In genomic region chr3:24096695-24097290, GRCh38 we compare ENCODE assay signal across 23 cellular contexts.
DNase-seq lines count a peak whose midpoint lies in the region; ATAC-seq and TF ChIP-seq lines count a peak whose summit lies in the region.
"Had no signal": no experiment of that assay in that cellular context is flagged by ENCODE, and none has a peak within 500 bp of the region (broad histone marks: within the 10 kb centered on the region; RNA-seq: fewer than 3 reads in every experiment).

No MANE protein-coding gene starts in this region.

- DNase-seq in activated naive CD4-positive, alpha-beta T cell treated with anti-CD3 and anti-CD28 coated beads, Interleukin-2, amount 10 ng/mL, durations not matched to agents 7 days and 5 days, result no peak
- no peak for DNase-seq in activated naive CD4-positive, alpha-beta T cell (lab: John Stamatoyannopoulos, UW)
- peak; percentile 28 for DNase-seq in NCI-H82 treated with DMSO at 0.1 percent for 48 hours (lab: John Stamatoyannopoulos, UW; ENCODE audit: unreplicated experiment)
- DNase-seq in fibroblast of lung (ENCODE audit: low read depth in 2 of 2), result no peak
- peak; percentile 17 for DNase-seq in stromal cell of bone marrow (ENCODE audit: low read depth)
- no peak for DNase-seq in SK-N-SH
- DNase-seq in T-helper 9 cell, result no peak
- DNase-seq: AML-193, DMS79, GOT3, Kasumi-1, MM.1S, NCI-H1092, NCI-H2081, NCI-H2171 treated with DMSO at 0.1 percent for 48 hours, NCI-H446, NCI-H748 treated with DMSO at 0.1 percent for 48 hours, OCI-M1, SHP77 had no signal

- H3K9me3 ChIP-seq in fibroblast of lung (ENCODE audit: control insufficient read depth, insufficient read depth, low read depth, low read length), result no peaks in the 10 kb centered on the region
- no peaks in the 10 kb centered on the region for H3K9me3 ChIP-seq in SK-N-SH

- H3K27me3 ChIP-seq in fibroblast of lung (ENCODE audit: control insufficient read depth, insufficient read depth, low read length) (no peaks in the 10 kb centered on the region), SK-N-SH (ENCODE audit: insufficient read depth) (no peaks in the 10 kb centered on the region)

- no peak overlapping the region for H3K4me3 Mint-ChIP-seq in activated naive CD4-positive, alpha-beta T cell treated with anti-CD3 and anti-CD28 coated beads, Interleukin-2, amount 10 ng/mL, durations not matched to agents 7 days and 5 days

- no peak for TF ChIP-seq RAD21 in SK-N-SH (IDR thresholded peaks at IDR 0.05; ENCODE audit: low read length)

- H3K4me1 ChIP-seq in fibroblast of lung (ENCODE audit: control insufficient read depth, extremely low read depth, insufficient read depth, low read length) (peaks cover 3% of the 10 kb centered on the region), SK-N-SH (ENCODE audit: control insufficient read depth in 1 of 2, insufficient read depth in 2 of 2, low read depth in 1 of 2, low read length in 1 of 2) (no peaks in the 10 kb centered on the region)

- H3K4me2 ChIP-seq in fibroblast of lung (ENCODE audit: extremely low read depth, insufficient read depth, low read length) (no peak overlapping the region), SK-N-SH (no peak overlapping the region)

- no peaks in the 10 kb centered on the region for H3K4me1 Mint-ChIP-seq in activated naive CD4-positive, alpha-beta T cell treated with anti-CD3 and anti-CD28 coated beads, Interleukin-2, amount 10 ng/mL, durations not matched to agents 7 days and 5 days

- CTCF ChIA-PET in activated naive CD4-positive, alpha-beta T cell treated with anti-CD3 and anti-CD28 coated beads, Interleukin-2, amount 10 ng/mL, durations not matched to agents 7 days and 5 days (lab: Charles Lee), result no interaction called here
- CTCF ChIA-PET in SK-N-SH (lab: Yijun Ruan, JAX), result no interaction called here

- H4K20me1 ChIP-seq in fibroblast of lung (ENCODE audit: control insufficient read depth, extremely low read depth, insufficient read depth, low read length), result no peaks in the 10 kb centered on the region
- no peaks in the 10 kb centered on the region for H4K20me1 ChIP-seq in SK-N-SH (ENCODE audit: insufficient read depth)

- TF ChIP-seq EP300 in SK-N-SH (IDR thresholded peaks at IDR 0.05; ENCODE audit: borderline replicate concordance in 1 of 2, low read depth in 1 of 2, low read length in 1 of 2), result no peak

- H3K27ac ChIP-seq in fibroblast of lung (ENCODE audit: insufficient read depth, low read length), result no peak overlapping the region
- H3K27ac ChIP-seq in SK-N-SH (ENCODE audit: low read depth in 2 of 2, low read length in 1 of 2), result no peak overlapping the region
- H3K27ac ChIP-seq: 22Rv1, C4-2B had no signal

- no peak for ATAC-seq in HG02981 (IDR thresholded peaks at IDR 0.05; ENCODE audit: unreplicated experiment)
- ATAC-seq: HCT116 had no signal

- POLR2A ChIA-PET in SK-N-SH (lab: Yijun Ruan, JAX), result no interaction called here

- H3F3A ChIP-seq in SK-N-SH (replicated peaks; ENCODE audit: insufficient read depth), result no peaks in the 10 kb centered on the region

- no peaks in the 10 kb centered on the region for H3K36me3 Mint-ChIP-seq in activated naive CD4-positive, alpha-beta T cell treated with anti-CD3 and anti-CD28 coated beads, Interleukin-2, amount 10 ng/mL, durations not matched to agents 7 days and 5 days

- no peaks in the 10 kb centered on the region for H3K9me2 ChIP-seq in SK-N-SH

- H3K9me3 Mint-ChIP-seq in activated naive CD4-positive, alpha-beta T cell treated with anti-CD3 and anti-CD28 coated beads, Interleukin-2, amount 10 ng/mL, durations not matched to agents 7 days and 5 days, result peaks cover 2% of the 10 kb centered on the region

- H3K4me3 ChIP-seq in fibroblast of lung (replicated peaks in 1 of 4; ENCODE audit: control extremely low read depth in 1 of 4, insufficient read depth in 1 of 4, low read depth in 3 of 4, low read length in 4 of 4) (no peak overlapping the region), SK-N-SH (ENCODE audit: low read depth in 2 of 2, low read length in 1 of 2) (no peak overlapping the region)

- H3K9ac ChIP-seq in fibroblast of lung (ENCODE audit: insufficient read depth, low read length), result no peak overlapping the region
- H3K9ac ChIP-seq in SK-N-SH, result no peak overlapping the region

- no peaks in the 10 kb centered on the region for H3K36me3 ChIP-seq in fibroblast of lung (ENCODE audit: control insufficient read depth, insufficient read depth, low read length)
- H3K36me3 ChIP-seq in SK-N-SH (replicated peaks in 1 of 2; ENCODE audit: control insufficient read depth in 1 of 2, insufficient read depth in 2 of 2, low read length in 1 of 2), result no peaks in the 10 kb centered on the region

- H2AFZ ChIP-seq in fibroblast of lung (ENCODE audit: low read length) (peak overlapping the region; percentile 49), SK-N-SH (ENCODE audit: low read depth) (no peak overlapping the region)

- 85% methylated on average over 6 of the region's 6 CpGs for WGBS in SK-N-SH (ENCODE audit: low lambda C conversion rate)

- peak overlapping the region; percentile 25 for H3K27ac Mint-ChIP-seq in activated naive CD4-positive, alpha-beta T cell treated with anti-CD3 and anti-CD28 coated beads, Interleukin-2, amount 10 ng/mL, durations not matched to agents 7 days and 5 days

- TF ChIP-seq CTCF in fibroblast of lung (conservative IDR thresholded peaks at IDR 0.05 in 1 of 2, IDR thresholded peaks at IDR 0.05 in 1 of 2; ENCODE audit: low read depth in 1 of 2, low read length in 2 of 2) (no peak), SK-N-SH (IDR thresholded peaks at IDR 0.05) (no peak)

- H3K27me3 Mint-ChIP-seq in activated naive CD4-positive, alpha-beta T cell treated with anti-CD3 and anti-CD28 coated beads, Interleukin-2, amount 10 ng/mL, durations not matched to agents 7 days and 5 days, result no peaks in the 10 kb centered on the region

- H3K79me2 ChIP-seq in fibroblast of lung (ENCODE audit: control insufficient read depth, insufficient read depth, low read length) (no peaks in the 10 kb centered on the region), SK-N-SH (ENCODE audit: insufficient read depth) (no peaks in the 10 kb centered on the region)

TF ChIP-seq in SK-N-SH, 30 proteins besides CTCF, POLR2A, EP300 and RAD21:
- TF ChIP-seq CHD2 (IDR thresholded peaks at IDR 0.05; ENCODE audit: low read length, partially characterized antibody) (no peak), MXI1 (IDR thresholded peaks at IDR 0.05; ENCODE audit: low read depth, low read length) (no peak), FOXM1 (IDR thresholded peaks at IDR 0.05; ENCODE audit: low read depth) (no peak), RFX5 (IDR thresholded peaks at IDR 0.05; ENCODE audit: low read length) (no peak), YY1 (IDR thresholded peaks at IDR 0.05; ENCODE audit: low read depth) (no peak), TCF12 (IDR thresholded peaks at IDR 0.05) (no peak)
- TF ChIP-seq, protein P1, sequence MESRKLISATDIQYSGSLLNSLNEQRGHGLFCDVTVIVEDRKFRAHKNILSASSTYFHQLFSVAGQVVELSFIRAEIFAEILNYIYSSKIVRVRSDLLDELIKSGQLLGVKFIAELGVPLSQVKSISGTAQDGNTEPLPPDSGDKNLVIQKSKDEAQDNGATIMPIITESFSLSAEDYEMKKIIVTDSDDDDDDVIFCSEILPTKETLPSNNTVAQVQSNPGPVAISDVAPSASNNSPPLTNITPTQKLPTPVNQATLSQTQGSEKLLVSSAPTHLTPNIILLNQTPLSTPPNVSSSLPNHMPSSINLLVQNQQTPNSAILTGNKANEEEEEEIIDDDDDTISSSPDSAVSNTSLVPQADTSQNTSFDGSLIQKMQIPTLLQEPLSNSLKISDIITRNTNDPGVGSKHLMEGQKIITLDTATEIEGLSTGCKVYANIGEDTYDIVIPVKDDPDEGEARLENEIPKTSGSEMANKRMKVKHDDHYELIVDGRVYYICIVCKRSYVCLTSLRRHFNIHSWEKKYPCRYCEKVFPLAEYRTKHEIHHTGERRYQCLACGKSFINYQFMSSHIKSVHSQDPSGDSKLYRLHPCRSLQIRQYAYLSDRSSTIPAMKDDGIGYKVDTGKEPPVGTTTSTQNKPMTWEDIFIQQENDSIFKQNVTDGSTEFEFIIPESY (IDR thresholded peaks at IDR 0.05; ENCODE audit: borderline replicate concordance, low read depth), result no peak
- TF ChIP-seq, protein P2, sequence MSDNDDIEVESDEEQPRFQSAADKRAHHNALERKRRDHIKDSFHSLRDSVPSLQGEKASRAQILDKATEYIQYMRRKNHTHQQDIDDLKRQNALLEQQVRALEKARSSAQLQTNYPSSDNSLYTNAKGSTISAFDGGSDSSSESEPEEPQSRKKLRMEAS (IDR thresholded peaks at IDR 0.05; ENCODE audit: low read depth), result no peak

Comparison
In these comparisons a context has a peak if more than half of its experiments do, and no peak if none do; other contexts are left out.
1. DNase-seq: peak in NCI-H82 treated with DMSO at 0.1 percent for 48 hours (single experiment) and stromal cell of bone marrow (single experiment); none in activated naive CD4-positive, alpha-beta T cell treated with anti-CD3 and anti-CD28 coated beads, Interleukin-2, amount 10 ng/mL, durations not matched to agents 7 days and 5 days (single experiment), activated naive CD4-positive, alpha-beta T cell (0 of 4), fibroblast of lung (0 of 2), SK-N-SH (single experiment) and T-helper 9 cell (single experiment).